Comparison of ENCODE assay signal across 18 cellular contexts in genomic region chr2:52880872-52881271, GRCh38.
DNase-seq lines count a peak whose midpoint lies in the region; ATAC-seq, FAIRE-seq and TF ChIP-seq lines count a peak whose summit lies in the region.
"Had no signal": no experiment of that assay in that cellular context is flagged by ENCODE, and none has a peak within 500 bp of the region (broad histone marks: within the 10 kb centered on the region; RNA-seq: fewer than 3 reads in every experiment).

No MANE protein-coding gene starts in this region.

- in situ Hi-C loops in Panc1 (cut with HindIII; ENCODE audit: low pct_unique_long_range_greater_than_20kb, low sequenced_read_pairs): no loop called here

- RAD21 ChIA-PET in HCT116 (lab: Charles Lee; ENCODE audit: low non-redundant PET in 1 of 2, low total read pairs in 2 of 2, uncharacterized antibody in 2 of 2, unreplicated experiment in 2 of 2): no interaction called here

- no peak for FAIRE-seq in A549 (lab: Jason Lieb, UNC)

- H3K36me3 ChIP-seq in HCT116 (ENCODE audit: control insufficient read depth in 1 of 2, insufficient read depth in 2 of 2, low read length in 2 of 2) (no peaks in the 10 kb centered on the region), Panc1 (ENCODE audit: control insufficient read depth, insufficient read depth, low read length) (no peaks in the 10 kb centered on the region), OCI-LY7 (ENCODE audit: insufficient read depth, low read length) (no peaks in the 10 kb centered on the region)
- H3K36me3 ChIP-seq: Peyer's patch had no signal

- CTCF ChIA-PET in A549 (lab: Yijun Ruan, JAX) (no interaction called here), HCT116 (lab: Charles Lee) (no interaction called here), Panc1 (lab: Charles Lee) (no interaction called here), OCI-LY7 (lab: Charles Lee; ENCODE audit: unreplicated experiment) (no interaction called here)

- ATAC-seq in A549 (no peak), HCT116 (no peak), Panc1 (no peak), left ventricle myocardium superior (peak; percentile 71)

- H3K9me3 ChIP-seq in A549: no peaks in the 10 kb centered on the region
- no peaks in the 10 kb centered on the region for H3K9me3 ChIP-seq in HCT116 (ENCODE audit: control insufficient read depth in 1 of 2, insufficient read depth in 1 of 2, low read depth in 1 of 2, low read length in 2 of 2)
- no peaks in the 10 kb centered on the region for H3K9me3 ChIP-seq in Panc1 (ENCODE audit: control insufficient read depth, insufficient read depth, low read depth, low read length)
- H3K9me3 ChIP-seq in OCI-LY7 (ENCODE audit: low read length): no peaks in the 10 kb centered on the region
- H3K9me3 ChIP-seq: Peyer's patch had no signal

- WGBS in A549 (ENCODE audit: missing lambda C conversion rate): 54% methylated on average over 3 of the region's 3 CpGs

- H3K4me2 ChIP-seq in A549: peak overlapping the region; percentile 48; the same call in 2 of the 3 replicates
- H3K4me2 ChIP-seq in HCT116 (ENCODE audit: low read length): 0 out of 2 replicates have a peak overlapping the region, but pooled peaks have one; percentile 15
- H3K4me2 ChIP-seq in OCI-LY7 (ENCODE audit: low read length): no peak overlapping the region

- H3K79me2 ChIP-seq in HCT116 (ENCODE audit: insufficient read depth, low read length) (no peaks in the 10 kb centered on the region), OCI-LY7 (ENCODE audit: insufficient read depth, low read depth, low read length) (no peaks in the 10 kb centered on the region)

- intact Hi-C loops in HCT116 (cut with micrococcal nuclease) (no loop called here), Panc1 (cut with micrococcal nuclease; ENCODE audit: unreplicated experiment) (no loop called here), left ventricle myocardium superior (cut with micrococcal nuclease) (no loop called here), OCI-LY7 (cut with micrococcal nuclease; ENCODE audit: unreplicated experiment) (no loop called here)

- BruUV-seq in HCT116 (replicated peaks; lab: Mats Ljungman, UMichigan) (no TSS peak), Panc1 (replicated peaks; lab: Mats Ljungman, UMichigan) (no TSS peak), OCI-LY7 (replicated peaks; lab: Mats Ljungman, UMichigan) (no TSS peak)

- H3K27me3 ChIP-seq in HCT116 (ENCODE audit: insufficient read depth, low read length) (no peaks in the 10 kb centered on the region), Panc1 (ENCODE audit: control insufficient read depth, insufficient read depth, low read length) (no peaks in the 10 kb centered on the region)
- H3K27me3 ChIP-seq: Peyer's patch had no signal

- H3K4me1 ChIP-seq in A549 (peaks cover 47% of the 10 kb centered on the region), HCT116 (ENCODE audit: control insufficient read depth in 1 of 2, insufficient read depth in 2 of 2, low read length in 2 of 2) (peaks cover 5 to 20% of the 10 kb centered on the region in 2 experiments; a peak in 3 of 4 replicates), Panc1 (ENCODE audit: control insufficient read depth, insufficient read depth, low read length) (no peaks in the 10 kb centered on the region), OCI-LY7 (ENCODE audit: insufficient read depth, low read length, poor library complexity, severe bottlenecking) (no peaks in the 10 kb centered on the region)
- H3K4me1 ChIP-seq: Peyer's patch had no signal

- TF ChIP-seq POLR2A in A549 (IDR thresholded peaks at IDR 0.05; ENCODE audit: low read length) (no peak), HCT116 (IDR thresholded peaks at IDR 0.05; ENCODE audit: borderline replicate concordance, extremely low read depth, insufficient read depth, insufficient read length) (no peak)

- H3K9me2 ChIP-seq in HCT116 (ENCODE audit: insufficient read depth) (no peaks in the 10 kb centered on the region), OCI-LY7 (ENCODE audit: insufficient read depth, low read length) (no peaks in the 10 kb centered on the region)

- DNase-seq in A549 (ENCODE audit: low read depth in 1 of 2, low spot score in 1 of 2) (no peak), HCT116 (ENCODE audit: low read depth, low spot score) (no peak), Panc1 (ENCODE audit: low read depth, low spot score) (peak; percentile 53), left ventricle myocardium superior (no peak), OCI-LY7 (ENCODE audit: low spot score) (no peak), mucosa of gallbladder (ENCODE audit: low spot score) (no peak), GM19240 (ENCODE audit: insufficient read length, low spot score) (no peak)
- DNase-seq: DMS153, H9, Kasumi-1, MM.1S, NCI-H1105 treated with DMSO at 0.1 percent for 48 hours, NCI-H1694 treated with DMSO at 0.1 percent for 48 hours, NCI-H226, NCI-H748 treated with DMSO at 0.1 percent for 48 hours, Peyer's patch, SHP77 treated with DMSO at 0.1 percent for 48 hours had no signal

- H3K4me3 ChIP-seq in A549: no peak overlapping the region
- no peak overlapping the region for H3K4me3 ChIP-seq in HCT116 (replicated peaks in 1 of 2; ENCODE audit: low read depth in 1 of 2, low read length in 2 of 2)
- H3K4me3 ChIP-seq in Panc1 (ENCODE audit: low read depth in 2 of 2, low read length in 2 of 2): no peak overlapping the region
- H3K4me3 ChIP-seq in OCI-LY7 (ENCODE audit: low read depth, low read length, poor library complexity, severe bottlenecking): no peak overlapping the region
- H3K4me3 ChIP-seq: Peyer's patch had no signal

- H2AFZ ChIP-seq in HCT116 (ENCODE audit: low read depth, low read length, poor library complexity, severe bottlenecking) (no peak overlapping the region), OCI-LY7 (ENCODE audit: low read length) (no peak overlapping the region)

- TF ChIP-seq EP300 in A549 (IDR thresholded peaks at IDR 0.05): no peak

- TF ChIP-seq CTCF in A549 (IDR thresholded peaks at IDR 0.05) (no peak), HCT116 (IDR thresholded peaks at IDR 0.05 in 2 of 3, conservative IDR thresholded peaks at IDR 0.05 in 1 of 3; ENCODE audit: borderline replicate concordance in 1 of 3, insufficient read depth in 1 of 3, low read depth in 2 of 3, low read length in 2 of 3) (no peak), Panc1 (IDR thresholded peaks at IDR 0.05) (no peak), OCI-LY7 (conservative IDR thresholded peaks at IDR 0.05; ENCODE audit: low read length) (no peak)

- H3K27ac ChIP-seq in A549: 0 out of 6 replicates have a peak overlapping the region, but pooled peaks of 1 of the 2 experiments have one; percentile 28
- H3K27ac ChIP-seq in HCT116 (ENCODE audit: low read depth, low read length): no peak overlapping the region
- H3K27ac ChIP-seq in Panc1 (ENCODE audit: low read length): no peak overlapping the region
- no peak overlapping the region for H3K27ac ChIP-seq in OCI-LY7 (ENCODE audit: low read depth, low read length, poor library complexity, severe bottlenecking)
- H3K27ac ChIP-seq: C4-2B, Peyer's patch had no signal

- H4K20me1 ChIP-seq in HCT116 (ENCODE audit: insufficient read depth) (no peaks in the 10 kb centered on the region), OCI-LY7 (ENCODE audit: insufficient read depth, low read length) (no peaks in the 10 kb centered on the region)

- POLR2A ChIA-PET in A549 (lab: Yijun Ruan, JAX): no interaction called here
- POLR2A ChIA-PET in HCT116 (lab: Charles Lee): no interaction called here
- POLR2A ChIA-PET in Panc1 (lab: Charles Lee): no interaction called here
- POLR2A ChIA-PET in OCI-LY7 (lab: Charles Lee): no interaction called here

- no peak for TF ChIP-seq RAD21 in A549 (conservative IDR thresholded peaks at IDR 0.05 in 1 of 2, IDR thresholded peaks at IDR 0.05 in 1 of 2)
- TF ChIP-seq RAD21 in HCT116 (IDR thresholded peaks at IDR 0.05; ENCODE audit: low read depth): no peak

- no peak overlapping the region for H3K9ac ChIP-seq in HCT116 (ENCODE audit: low read length)

TF ChIP-seq in A549, 52 proteins besides CTCF, POLR2A, EP300 and RAD21 (continues in another document):
- TF ChIP-seq, protein P1, sequence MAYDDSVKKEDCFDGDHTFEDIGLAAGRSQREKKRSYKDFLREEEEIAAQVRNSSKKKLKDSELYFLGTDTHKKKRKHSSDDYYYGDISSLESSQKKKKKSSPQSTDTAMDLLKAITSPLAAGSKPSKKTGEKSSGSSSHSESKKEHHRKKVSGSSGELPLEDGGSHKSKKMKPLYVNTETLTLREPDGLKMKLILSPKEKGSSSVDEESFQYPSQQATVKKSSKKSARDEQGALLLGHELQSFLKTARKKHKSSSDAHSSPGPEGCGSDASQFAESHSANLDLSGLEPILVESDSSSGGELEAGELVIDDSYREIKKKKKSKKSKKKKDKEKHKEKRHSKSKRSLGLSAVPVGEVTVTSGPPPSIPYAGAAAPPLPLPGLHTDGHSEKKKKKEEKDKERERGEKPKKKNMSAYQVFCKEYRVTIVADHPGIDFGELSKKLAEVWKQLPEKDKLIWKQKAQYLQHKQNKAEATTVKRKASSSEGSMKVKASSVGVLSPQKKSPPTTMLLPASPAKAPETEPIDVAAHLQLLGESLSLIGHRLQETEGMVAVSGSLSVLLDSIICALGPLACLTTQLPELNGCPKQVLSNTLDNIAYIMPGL (CRISPR knock-in tag; IDR thresholded peaks at IDR 0.05; ENCODE audit: borderline replicate concordance): no peak
- TF ChIP-seq ZNF302 (CRISPR knock-in tag; IDR thresholded peaks at IDR 0.05) (no peak), MYC (IDR thresholded peaks at IDR 0.05; ENCODE audit: borderline replicate concordance, low read length) (no peak), NR3C1 (IDR thresholded peaks at IDR 0.05) (no peak), CHD4 (IDR thresholded peaks at IDR 0.05; ENCODE audit: borderline replicate concordance) (no peak), ZSCAN20 (CRISPR knock-in tag; IDR thresholded peaks at IDR 0.05) (no peak)

TF ChIP-seq in HCT116, 20 proteins besides CTCF, POLR2A, EP300 and RAD21 (continues in another document):
- TF ChIP-seq YY1 (IDR thresholded peaks at IDR 0.05; ENCODE audit: extremely low read depth, insufficient replicate concordance, low read depth, low read length): no peak
- no peak for TF ChIP-seq EZH2 (IDR thresholded peaks at IDR 0.05)
- no peak for TF ChIP-seq ZFX (IDR thresholded peaks at IDR 0.05)
